In the genomic region with DNA sequence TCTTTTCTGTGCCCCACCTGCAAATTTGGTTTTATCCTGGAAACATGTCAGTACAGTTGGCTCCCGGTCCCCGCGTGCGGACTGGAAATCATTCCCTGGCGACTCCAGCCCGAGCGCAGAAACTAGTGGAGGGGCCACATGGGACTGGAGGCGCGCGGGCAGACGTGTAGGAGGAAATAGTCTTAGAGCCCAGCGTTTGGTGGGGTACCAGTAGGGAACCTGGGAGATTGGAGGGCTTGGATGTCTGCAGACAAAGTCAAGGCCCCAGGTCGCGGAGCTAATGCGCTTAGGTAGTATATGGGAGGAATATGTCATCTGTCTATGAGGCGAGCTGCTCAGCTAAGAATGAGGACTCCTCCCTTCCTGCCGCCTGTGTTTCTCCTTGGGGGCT, we compare ENCODE assay signal across 14 cellular contexts. TPM values are rescaled to one million over a fixed set of nuclear protein-coding genes. Genes with fewer than 3 reads are reported as not detected.
DNase-seq lines count a peak whose midpoint lies in the region; ATAC-seq, FAIRE-seq and TF ChIP-seq lines count a peak whose summit lies in the region.
"Had no signal": no experiment of that assay in that cellular context is flagged by ENCODE, and none has a peak within 500 bp of the region (broad histone marks: within the 10 kb centered on the region; RNA-seq: fewer than 3 reads in every experiment).

No MANE protein-coding gene starts in this region.

- peaks cover 19% of the 10 kb centered on the region for H3K27me3 ChIP-seq in adipocyte (replicated peaks; ENCODE audit: control insufficient read depth, insufficient read depth, low read length)
- H3K27me3 ChIP-seq in iPS-18a (ENCODE audit: control insufficient read depth, insufficient read depth, low read length) = peaks cover 22% of the 10 kb centered on the region
- no peaks in the 10 kb centered on the region for H3K27me3 ChIP-seq in prostate gland (replicated peaks; ENCODE audit: insufficient read depth)

- H3K36me3 ChIP-seq in adipocyte (ENCODE audit: control insufficient read depth, insufficient read depth, low read length, severe bottlenecking) = no peaks in the 10 kb centered on the region
- H3K36me3 ChIP-seq in iPS-18a (ENCODE audit: control insufficient read depth, low read depth, low read length) = no peaks in the 10 kb centered on the region
- no peaks in the 10 kb centered on the region for H3K36me3 ChIP-seq in prostate gland

- TF ChIP-seq CTCF in prostate gland (IDR thresholded peaks at IDR 0.05) = no peak

- DNase-seq in D341Med (ENCODE audit: low spot score) = peak; percentile 39
- DNase-seq in adipocyte (ENCODE audit: low read depth) = no peak
- no peak for DNase-seq in prostate gland (ENCODE audit: low spot score)
- no peak for DNase-seq in NCI-H128 (lab: John Stamatoyannopoulos, UW; ENCODE audit: unreplicated experiment)
- no peak for DNase-seq in frontal cortex (ENCODE audit: low spot score in 2 of 2)
- DNase-seq in NCI-H2196 treated with DMSO at 0.1 percent for 48 hours (lab: John Stamatoyannopoulos, UW; ENCODE audit: unreplicated experiment) = no peak
- DNase-seq: activated naive CD4-positive, alpha-beta T cell treated with anti-CD3 and anti-CD28 coated beads, Interleukin-2, amount 50 U/mL, for 16 hours; DND-41; NCI-H187 had no signal

- H3K4me3 ChIP-seq in adipocyte (ENCODE audit: low read length) (peak overlapping the region; percentile 80), iPS-18a (ENCODE audit: low read length) (peak overlapping the region; percentile 79), prostate gland (peak overlapping the region; percentile 64 to 67)

- H3K9me3 ChIP-seq in adipocyte (ENCODE audit: control insufficient read depth, low read length) (no peaks in the 10 kb centered on the region), iPS-18a (ENCODE audit: control insufficient read depth, low read depth, low read length) (no peaks in the 10 kb centered on the region), prostate gland (no peaks in the 10 kb centered on the region)

- peaks cover 3% of the 10 kb centered on the region for H3K4me1 ChIP-seq in adipocyte (ENCODE audit: control insufficient read depth, insufficient read depth, low read length)
- H3K4me1 ChIP-seq in iPS-18a (ENCODE audit: control insufficient read depth, low read depth, low read length) = peaks cover 19% of the 10 kb centered on the region
- H3K4me1 ChIP-seq in prostate gland (replicated peaks) = no peaks in the 10 kb centered on the region

- 15% methylated on average over 17 of the region's 17 CpGs for WGBS in prostate gland

- H3K9ac ChIP-seq in adipocyte (ENCODE audit: low read length) = no peak overlapping the region
- H3K9ac ChIP-seq in iPS-18a (ENCODE audit: low read length) = peak overlapping the region; percentile 61
- H3K9ac ChIP-seq: SK-N-SH had no signal

- no peak for ATAC-seq in GM21360 (IDR thresholded peaks at IDR 0.05; ENCODE audit: unreplicated experiment)

- no peak for TF ChIP-seq POLR2A in prostate gland (IDR thresholded peaks at IDR 0.05)

- intact Hi-C loops in prostate gland (cut with DNase I) = loop anchor here (2.0 to 5.0 kb wide), 5 partner anchors 54 to 599 kb away; no protein-coding TSS in a partner anchor

- H3K27ac ChIP-seq in iPS-18a (ENCODE audit: low read length) = no peak overlapping the region
- peak overlapping the region; percentile 87 to 88 for H3K27ac ChIP-seq in prostate gland

- no peak for FAIRE-seq in frontal cortex (lab: Jason Lieb, UNC)
- FAIRE-seq: colon had no signal

RNA-seq across cellular contexts. Expression of a gene that starts 1.3 kb away (rescaled TPM):
- total RNA-seq in prostate gland = 10 to 100 TPM; 46.7 to 58.1 TPM
- 26.5 TPM for total RNA-seq in frontal cortex
- total RNA-seq: fibroblast of villous mesenchyme had no signal
